8 cellular contexts compared by ENCODE assay signal in genomic region chr14:91021991-91022621, GRCh38. TPM values are rescaled to one million over a fixed set of nuclear protein-coding genes. Genes with fewer than 3 reads are reported as not detected.
DNase-seq lines count a peak whose midpoint lies in the region; ATAC-seq and TF ChIP-seq lines count a peak whose summit lies in the region.

No MANE protein-coding gene starts in this region.

- H4K20me1 ChIP-seq in KMS-11 (ENCODE audit: insufficient read depth) (no peaks in the 10 kb centered on the region), neural progenitor cell (ENCODE audit: low read depth) (no peaks in the 10 kb centered on the region)

- peak overlapping the region; percentile 56 for H3K27ac ChIP-seq in CD8-positive, alpha-beta T cell (ENCODE audit: low read depth, low read length)
- peak overlapping the region; percentile 75 for H3K27ac ChIP-seq in KMS-11
- no peak overlapping the region for H3K27ac ChIP-seq in neural progenitor cell

- no peaks in the 10 kb centered on the region for H3K36me3 ChIP-seq in CD8-positive, alpha-beta T cell (ENCODE audit: insufficient read depth, low read length)
- H3K36me3 ChIP-seq in KMS-11 (ENCODE audit: insufficient read depth) = no peaks in the 10 kb centered on the region
- no peaks in the 10 kb centered on the region for H3K36me3 ChIP-seq in Caco-2 (ENCODE audit: control insufficient read depth, insufficient read depth, low read length)
- H3K36me3 ChIP-seq in neural progenitor cell = no peaks in the 10 kb centered on the region

- ATAC-seq in CD8-positive, alpha-beta T cell = peak; percentile 36
- peak; percentile 44 for ATAC-seq in GM21423 (IDR thresholded peaks at IDR 0.05; ENCODE audit: unreplicated experiment)
- ATAC-seq in left lobe of liver = peak; percentile 67

- POLR2A ChIA-PET in CD8-positive, alpha-beta T cell (lab: Charles Lee) = interaction anchor here (1.2 kb wide), 1 partner anchor 92 kb away, joined by 3 read pairs; no protein-coding TSS in a partner anchor
- POLR2A ChIA-PET in Caco-2 (lab: Charles Lee) = no interaction called here

- intact Hi-C loops in CD8-positive, alpha-beta T cell (cut with DNase I, micrococcal nuclease) = loop anchor here in 1 of 2 experiments (2.0 kb wide), 1 partner anchor 39 kb away; the partner anchor contains the start of gene RPS6KA5
- intact Hi-C loops in Caco-2 (cut with micrococcal nuclease; ENCODE audit: unreplicated experiment) = no loop called here

- peak overlapping the region; percentile 80 for H3K4me3 Mint-ChIP-seq in CD8-positive, alpha-beta T cell
- H3K4me3 Mint-ChIP-seq in Caco-2 (ENCODE audit: unreplicated experiment) (no peak overlapping the region), neural progenitor cell (no peak overlapping the region), endothelial cell (ENCODE audit: unreplicated experiment) (no peak overlapping the region)

- H3K4me1 Mint-ChIP-seq in CD8-positive, alpha-beta T cell (ENCODE audit: low read depth) = peaks cover 30% of the 10 kb centered on the region
- H3K4me1 Mint-ChIP-seq in Caco-2 (ENCODE audit: low read depth, unreplicated experiment) (no peaks in the 10 kb centered on the region), neural progenitor cell (no peaks in the 10 kb centered on the region), endothelial cell (ENCODE audit: unreplicated experiment) (no peaks in the 10 kb centered on the region)

- CTCF ChIA-PET in CD8-positive, alpha-beta T cell (lab: Charles Lee) = interaction anchor here (1.0 kb wide), 1 partner anchor 156 kb away, joined by 4 read pairs; no protein-coding TSS in a partner anchor
- CTCF ChIA-PET in Caco-2 (lab: Charles Lee) = no interaction called here

- H3K27me3 Mint-ChIP-seq in CD8-positive, alpha-beta T cell (ENCODE audit: low read depth) = no peaks in the 10 kb centered on the region
- H3K27me3 Mint-ChIP-seq in Caco-2 (ENCODE audit: insufficient read depth, unreplicated experiment) (no peaks in the 10 kb centered on the region), neural progenitor cell (ENCODE audit: insufficient read depth, low read depth) (no peaks in the 10 kb centered on the region), endothelial cell (ENCODE audit: unreplicated experiment) (peaks cover 1% of the 10 kb centered on the region)

- BruUV-seq in Caco-2 (replicated peaks; lab: Mats Ljungman, UMichigan) = no TSS peak

- no peak for DNase-seq in CD8-positive, alpha-beta T cell
- DNase-seq in left lobe of liver (ENCODE audit: low spot score) (no peak), NCI-H2171 (lab: John Stamatoyannopoulos, UW) (no peak), Caco-2 (no peak), neural progenitor cell (ENCODE audit: low spot score) (no peak), endothelial cell (ENCODE audit: low spot score) (no peak)

- peak overlapping the region; percentile 29 for H3K4me3 ChIP-seq in CD8-positive, alpha-beta T cell (ENCODE audit: low read depth, low read length)
- no peak overlapping the region for H3K4me3 ChIP-seq in KMS-11 (IDR thresholded peaks at IDR 0.05; ENCODE audit: insufficient read depth, low read depth, low read length)
- H3K4me3 ChIP-seq in Caco-2 (ENCODE audit: low read depth, low read length) = no peak overlapping the region
- H3K4me3 ChIP-seq in neural progenitor cell = no peak overlapping the region

- H3K27me3 ChIP-seq in CD8-positive, alpha-beta T cell (ENCODE audit: insufficient read depth, low read length) = no peaks in the 10 kb centered on the region
- no peaks in the 10 kb centered on the region for H3K27me3 ChIP-seq in KMS-11 (ENCODE audit: insufficient read depth, low read depth)
- H3K27me3 ChIP-seq in Caco-2 (replicated peaks; ENCODE audit: control insufficient read depth, insufficient read depth, low read length) = no peaks in the 10 kb centered on the region
- no peaks in the 10 kb centered on the region for H3K27me3 ChIP-seq in neural progenitor cell

- H3K79me2 ChIP-seq in KMS-11 (ENCODE audit: insufficient read depth, low read depth) (no peaks in the 10 kb centered on the region), neural progenitor cell (ENCODE audit: low read depth) (no peaks in the 10 kb centered on the region)

- H3K9me3 Mint-ChIP-seq in CD8-positive, alpha-beta T cell = no peaks in the 10 kb centered on the region
- H3K9me3 Mint-ChIP-seq in Caco-2 (ENCODE audit: unreplicated experiment) = no peaks in the 10 kb centered on the region
- H3K9me3 Mint-ChIP-seq in neural progenitor cell = no peaks in the 10 kb centered on the region
- no peaks in the 10 kb centered on the region for H3K9me3 Mint-ChIP-seq in endothelial cell (ENCODE audit: unreplicated experiment)

- no peaks in the 10 kb centered on the region for H3F3A ChIP-seq in neural progenitor cell (ENCODE audit: low read depth)

- H3K9me3 ChIP-seq in CD8-positive, alpha-beta T cell (ENCODE audit: low read length) = no peaks in the 10 kb centered on the region
- H3K9me3 ChIP-seq in Caco-2 (no peaks in the 10 kb centered on the region), neural progenitor cell (ENCODE audit: low read depth) (no peaks in the 10 kb centered on the region)

- H2AFZ ChIP-seq in KMS-11 (ENCODE audit: low read depth) = peak overlapping the region; percentile 65
- no peak overlapping the region for H2AFZ ChIP-seq in neural progenitor cell (replicated peaks)

- peak overlapping the region; percentile 52 for H3K4me2 ChIP-seq in KMS-11
- H3K4me2 ChIP-seq in neural progenitor cell = no peak overlapping the region

- TF ChIP-seq CTCF in CD8-positive, alpha-beta T cell (IDR thresholded peaks at IDR 0.05) = no peak
- TF ChIP-seq CTCF in KMS-11 (conservative IDR thresholded peaks at IDR 0.05; ENCODE audit: low read depth, low read length) = no peak
- no peak for TF ChIP-seq CTCF in Caco-2 (IDR thresholded peaks at IDR 0.05; ENCODE audit: insufficient read depth in 1 of 2, low read depth in 1 of 2, low read length in 1 of 2, severe bottlenecking in 1 of 2, unreplicated experiment in 1 of 2)
- TF ChIP-seq CTCF in neural progenitor cell (IDR thresholded peaks at IDR 0.05) = no peak
- no peak for TF ChIP-seq CTCF in endothelial cell (IDR thresholded peaks at IDR 0.05; ENCODE audit: unreplicated experiment)

- H3K9ac ChIP-seq in KMS-11 (peak overlapping the region; percentile 73), neural progenitor cell (no peak overlapping the region)

- H3K4me1 ChIP-seq in CD8-positive, alpha-beta T cell (ENCODE audit: insufficient read depth, low read length) = peaks cover 9% of the 10 kb centered on the region
- peaks cover 8% of the 10 kb centered on the region for H3K4me1 ChIP-seq in KMS-11 (ENCODE audit: low read depth, poor library complexity, severe bottlenecking)
- no peaks in the 10 kb centered on the region for H3K4me1 ChIP-seq in Caco-2
- no peaks in the 10 kb centered on the region for H3K4me1 ChIP-seq in neural progenitor cell

- peaks cover 12% of the 10 kb centered on the region for H3K36me3 Mint-ChIP-seq in CD8-positive, alpha-beta T cell
- H3K36me3 Mint-ChIP-seq in Caco-2 (ENCODE audit: insufficient read depth, unreplicated experiment) (no peaks in the 10 kb centered on the region), neural progenitor cell (no peaks in the 10 kb centered on the region), endothelial cell (ENCODE audit: low read depth, unreplicated experiment) (no peaks in the 10 kb centered on the region)

- H3K27ac Mint-ChIP-seq in CD8-positive, alpha-beta T cell = peak overlapping the region; percentile 89
- no peak overlapping the region for H3K27ac Mint-ChIP-seq in Caco-2 (ENCODE audit: unreplicated experiment)
- no peak overlapping the region for H3K27ac Mint-ChIP-seq in neural progenitor cell
- H3K27ac Mint-ChIP-seq in endothelial cell (ENCODE audit: unreplicated experiment) = no peak overlapping the region

RNA-seq across cellular contexts. Expression of gene RPS6KA5, which starts 38.3 kb away (rescaled TPM):
- 10 to 100 TPM; 17.7 to 18.3 TPM for total RNA-seq in CD8-positive, alpha-beta T cell
- 1.4 TPM for total RNA-seq in left lobe of liver
- total RNA-seq in Caco-2 (2022) = 5.7 and 6.0 TPM in 2 replicates
- total RNA-seq in neural progenitor cell (ENCODE audit: low replicate concordance) = 6.1 and 8.3 TPM in 2 replicates
- 13.8 TPM for total RNA-seq in endothelial cell (ENCODE audit: unreplicated experiment)
